Comparison of ENCODE assay signal across 6 cellular contexts in the genomic region with DNA sequence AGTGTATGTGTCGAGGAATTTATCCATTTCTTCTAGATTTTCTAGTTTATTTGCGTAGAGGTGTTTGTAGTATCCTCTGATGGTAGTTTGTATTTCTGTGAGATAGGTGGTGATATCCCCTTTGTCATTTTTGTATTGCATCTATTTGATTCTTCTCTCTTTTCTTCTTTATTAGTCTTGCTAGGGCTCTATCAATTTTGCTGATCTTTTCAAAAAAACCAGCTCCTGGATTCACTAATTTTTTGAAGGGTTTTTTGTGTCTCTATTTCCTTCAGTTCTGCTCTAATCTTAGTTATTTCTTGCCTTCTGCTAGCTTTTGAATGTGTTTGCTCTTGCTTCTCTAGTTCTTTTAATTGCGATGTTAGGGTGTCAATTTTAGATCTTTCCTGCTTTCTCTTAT. TPM values are rescaled to one million over a fixed set of nuclear protein-coding genes. Genes with fewer than 3 reads are reported as not detected.
"Had no signal": no experiment of that assay in that cellular context is flagged by ENCODE, and none has a peak within 500 bp of the region (broad histone marks: within the 10 kb centered on the region; RNA-seq: fewer than 3 reads in every experiment).

No MANE protein-coding gene starts in this region.

RNA-seq across cellular contexts. Expression of gene ITGAX, which starts 46.6 kb away (rescaled TPM):
- total RNA-seq: neural crest cell, osteocyte, progenitor cell of endocrine pancreas had no signal
- polyA plus RNA-seq: neural cell, smooth muscle cell had no signal

RNA-seq across cellular contexts. Expression of gene ITGAM, which starts 48.6 kb away (rescaled TPM):
- total RNA-seq: neural crest cell, osteocyte, progenitor cell of endocrine pancreas, pulmonary artery endothelial cell, smooth muscle cell had no signal
- polyA plus RNA-seq: neural cell, smooth muscle cell had no signal
